33 cellular contexts compared by ENCODE assay signal in the genomic region with DNA sequence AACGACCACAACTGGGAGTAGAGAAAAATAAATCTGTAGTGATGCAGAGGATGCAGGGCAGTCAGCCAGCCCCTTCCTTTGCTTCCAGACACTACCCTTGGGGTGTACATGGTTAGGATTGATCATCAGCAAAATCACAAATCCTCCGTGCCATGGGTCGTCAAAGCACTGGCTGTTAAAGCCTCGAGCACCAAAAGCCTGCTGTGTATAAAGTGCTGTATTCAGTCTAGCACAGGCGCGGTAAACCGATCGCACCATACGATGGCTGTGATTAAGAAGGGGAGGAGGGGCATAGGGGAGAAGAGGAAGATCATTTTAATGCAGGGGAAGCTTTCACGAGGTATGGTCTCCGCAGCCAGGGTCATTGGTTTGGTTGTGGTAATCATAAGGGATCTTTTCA.
"Had no signal": no experiment of that assay in that cellular context is flagged by ENCODE, and none has a peak within 500 bp of the region (broad histone marks: within the 10 kb centered on the region; RNA-seq: fewer than 3 reads in every experiment).

No MANE protein-coding gene starts in this region.

- DNase-seq: Karpas-422, Kasumi-1, KG1, MG63, MM.1S, MV-4-11, NCI-H1048, NCI-H1092, NCI-H1092 treated with DMSO at 0.1 percent for 48 hours, NCI-H1105, NCI-H1105 treated with DMSO at 0.1 percent for 48 hours, NCI-H1417, NCI-H1417 treated with DMSO at 0.1 percent for 48 hours, NCI-H1436, NCI-H1436 treated with DMSO at 0.1 percent for 48 hours, NCI-H146, NCI-H1694, NCI-H1694 treated with DMSO at 0.1 percent for 48 hours, NCI-H187, NCI-H187 treated with DMSO at 0.1 percent for 48 hours, NCI-H1930, NCI-H2029, NCI-H2029 treated with DMSO at 0.1 percent for 48 hours, NCI-H2081, NCI-H2081 treated with DMSO at 0.1 percent for 48 hours, NCI-H2107, NCI-H2171, NCI-H2171 treated with DMSO at 0.1 percent for 48 hours, NCI-H2227 treated with DMSO at 0.1 percent for 48 hours, NCI-H226, NCI-H345, NCI-H446, NCI-H446 treated with DMSO at 0.1 percent for 48 hours had no signal
